ENCODE assay signal across 22 cellular contexts in the genomic region with DNA sequence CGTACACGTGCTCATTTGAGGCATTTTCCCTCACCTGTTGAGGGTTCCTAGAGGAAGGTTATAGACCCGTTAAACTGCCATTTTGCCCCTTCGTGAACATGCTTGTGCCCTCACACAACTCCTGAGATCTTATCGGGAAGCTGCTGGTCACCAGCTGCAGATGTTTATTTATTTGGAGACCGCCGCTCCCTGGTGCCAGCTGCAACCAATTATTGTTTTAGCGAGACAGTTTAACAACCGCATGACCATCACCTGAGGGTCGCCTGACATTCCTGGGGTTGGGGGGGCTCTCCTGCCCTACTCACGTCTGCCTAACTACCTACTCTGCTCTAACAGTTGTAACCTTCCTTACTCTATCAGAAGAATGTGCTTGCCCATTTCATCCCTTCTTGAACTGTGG.
DNase-seq lines count a peak whose midpoint lies in the region; ATAC-seq and TF ChIP-seq lines count a peak whose summit lies in the region.
"Had no signal": no experiment of that assay in that cellular context is flagged by ENCODE, and none has a peak within 500 bp of the region (broad histone marks: within the 10 kb centered on the region; RNA-seq: fewer than 3 reads in every experiment).

No MANE protein-coding gene starts in this region.

- H3K36me3 Mint-ChIP-seq in WTC11 (no peaks in the 10 kb centered on the region), nephron progenitor cell (ENCODE audit: low read depth) (no peaks in the 10 kb centered on the region)
- H3K36me3 Mint-ChIP-seq in activated naive CD4-positive, alpha-beta T cell treated with anti-CD3 and anti-CD28 coated beads for 36 hours (ENCODE audit: low read depth) = no peaks in the 10 kb centered on the region

- no peaks in the 10 kb centered on the region for H3K27me3 Mint-ChIP-seq in WTC11 (ENCODE audit: low read depth)
- H3K27me3 Mint-ChIP-seq in nephron progenitor cell (ENCODE audit: low read depth, poor library complexity) = no peaks in the 10 kb centered on the region
- H3K27me3 Mint-ChIP-seq in activated naive CD4-positive, alpha-beta T cell treated with anti-CD3 and anti-CD28 coated beads for 36 hours (ENCODE audit: low read depth) = peaks cover 14% of the 10 kb centered on the region

- H3K4me1 Mint-ChIP-seq in WTC11 (peaks cover 42% of the 10 kb centered on the region), nephron progenitor cell (peaks cover 17% of the 10 kb centered on the region)
- no peaks in the 10 kb centered on the region for H3K4me1 Mint-ChIP-seq in activated naive CD4-positive, alpha-beta T cell treated with anti-CD3 and anti-CD28 coated beads for 36 hours (ENCODE audit: low read depth)

- CTCF ChIA-PET in WTC11 (lab: Charles Lee) = no interaction called here
- CTCF ChIA-PET in activated naive CD4-positive, alpha-beta T cell treated with anti-CD3 and anti-CD28 coated beads for 36 hours (lab: Charles Lee) = no interaction called here

- TF ChIP-seq CTCF in WTC11 (IDR thresholded peaks at IDR 0.05) = no peak
- TF ChIP-seq CTCF in nephron progenitor cell (IDR thresholded peaks at IDR 0.05) = no peak

- no peak overlapping the region for H3K4me3 Mint-ChIP-seq in WTC11
- no peak overlapping the region for H3K4me3 Mint-ChIP-seq in nephron progenitor cell
- no peak overlapping the region for H3K4me3 Mint-ChIP-seq in activated naive CD4-positive, alpha-beta T cell treated with anti-CD3 and anti-CD28 coated beads for 36 hours
- H3K4me3 Mint-ChIP-seq: CD4-positive, alpha-beta T cell had no signal

- intact Hi-C loops in activated naive CD4-positive, alpha-beta T cell treated with anti-CD3 and anti-CD28 coated beads for 36 hours (cut with micrococcal nuclease) = no loop called here

- DNase-seq in ELF-1 (ENCODE audit: low read depth, low spot score) = peak; percentile 32
- DNase-seq in NCI-H69 (lab: John Stamatoyannopoulos, UW) = peak; percentile 7
- peak; percentile 19 for DNase-seq in WTC11 (ENCODE audit: low spot score)
- DNase-seq in nephron progenitor cell = peak; percentile 8
- no peak for DNase-seq in SKM-1 (lab: John Stamatoyannopoulos, UW; ENCODE audit: unreplicated experiment)
- no peak for DNase-seq in activated naive CD4-positive, alpha-beta T cell treated with anti-CD3 and anti-CD28 coated beads for 36 hours
- DNase-seq in NCI-H2029 (lab: John Stamatoyannopoulos, UW) = no peak
- DNase-seq: AML-193; CD4-positive, alpha-beta T cell; DMS53; GOT3; NCI-H1048; NCI-H1436; NCI-H187; NCI-H2171 treated with DMSO at 0.1 percent for 48 hours; NCI-H345; NCI-H510A treated with DMSO at 0.1 percent for 48 hours; NCI-H82; PC-9; RPMI8226; SHP77 had no signal

- ATAC-seq in WTC11 = peak; percentile 31; the same call in 1 of the 2 replicates
- ATAC-seq: GM12878 had no signal

- no peak overlapping the region for H3K27ac Mint-ChIP-seq in WTC11
- no peak overlapping the region for H3K27ac Mint-ChIP-seq in nephron progenitor cell
- no peak overlapping the region for H3K27ac Mint-ChIP-seq in activated naive CD4-positive, alpha-beta T cell treated with anti-CD3 and anti-CD28 coated beads for 36 hours
- H3K27ac Mint-ChIP-seq: CD4-positive, alpha-beta T cell had no signal

- H3K9me3 Mint-ChIP-seq in WTC11 (no peaks in the 10 kb centered on the region), nephron progenitor cell (peaks cover 12% of the 10 kb centered on the region)
- H3K9me3 Mint-ChIP-seq in activated naive CD4-positive, alpha-beta T cell treated with anti-CD3 and anti-CD28 coated beads for 36 hours = no peaks in the 10 kb centered on the region

- POLR2A ChIA-PET in WTC11 (lab: Charles Lee) = no interaction called here

TF ChIP-seq in WTC11, 78 proteins besides CTCF, POLR2A, EP300 and RAD21:
- TF ChIP-seq JUN (CRISPR knock-in tag; IDR thresholded peaks at IDR 0.05) (no peak), ZNF396 (CRISPR knock-in tag; IDR thresholded peaks at IDR 0.05; ENCODE audit: borderline replicate concordance) (no peak), NR1H2 (CRISPR knock-in tag; IDR thresholded peaks at IDR 0.05) (no peak), CREM (CRISPR knock-in tag; IDR thresholded peaks at IDR 0.05) (no peak)
- TF ChIP-seq, protein P1, sequence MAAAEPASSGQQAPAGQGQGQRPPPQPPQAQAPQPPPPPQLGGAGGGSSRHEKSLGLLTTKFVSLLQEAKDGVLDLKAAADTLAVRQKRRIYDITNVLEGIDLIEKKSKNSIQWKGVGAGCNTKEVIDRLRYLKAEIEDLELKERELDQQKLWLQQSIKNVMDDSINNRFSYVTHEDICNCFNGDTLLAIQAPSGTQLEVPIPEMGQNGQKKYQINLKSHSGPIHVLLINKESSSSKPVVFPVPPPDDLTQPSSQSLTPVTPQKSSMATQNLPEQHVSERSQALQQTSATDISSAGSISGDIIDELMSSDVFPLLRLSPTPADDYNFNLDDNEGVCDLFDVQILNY (CRISPR knock-in tag; IDR thresholded peaks at IDR 0.05) = no peak
- TF ChIP-seq, protein P2, sequence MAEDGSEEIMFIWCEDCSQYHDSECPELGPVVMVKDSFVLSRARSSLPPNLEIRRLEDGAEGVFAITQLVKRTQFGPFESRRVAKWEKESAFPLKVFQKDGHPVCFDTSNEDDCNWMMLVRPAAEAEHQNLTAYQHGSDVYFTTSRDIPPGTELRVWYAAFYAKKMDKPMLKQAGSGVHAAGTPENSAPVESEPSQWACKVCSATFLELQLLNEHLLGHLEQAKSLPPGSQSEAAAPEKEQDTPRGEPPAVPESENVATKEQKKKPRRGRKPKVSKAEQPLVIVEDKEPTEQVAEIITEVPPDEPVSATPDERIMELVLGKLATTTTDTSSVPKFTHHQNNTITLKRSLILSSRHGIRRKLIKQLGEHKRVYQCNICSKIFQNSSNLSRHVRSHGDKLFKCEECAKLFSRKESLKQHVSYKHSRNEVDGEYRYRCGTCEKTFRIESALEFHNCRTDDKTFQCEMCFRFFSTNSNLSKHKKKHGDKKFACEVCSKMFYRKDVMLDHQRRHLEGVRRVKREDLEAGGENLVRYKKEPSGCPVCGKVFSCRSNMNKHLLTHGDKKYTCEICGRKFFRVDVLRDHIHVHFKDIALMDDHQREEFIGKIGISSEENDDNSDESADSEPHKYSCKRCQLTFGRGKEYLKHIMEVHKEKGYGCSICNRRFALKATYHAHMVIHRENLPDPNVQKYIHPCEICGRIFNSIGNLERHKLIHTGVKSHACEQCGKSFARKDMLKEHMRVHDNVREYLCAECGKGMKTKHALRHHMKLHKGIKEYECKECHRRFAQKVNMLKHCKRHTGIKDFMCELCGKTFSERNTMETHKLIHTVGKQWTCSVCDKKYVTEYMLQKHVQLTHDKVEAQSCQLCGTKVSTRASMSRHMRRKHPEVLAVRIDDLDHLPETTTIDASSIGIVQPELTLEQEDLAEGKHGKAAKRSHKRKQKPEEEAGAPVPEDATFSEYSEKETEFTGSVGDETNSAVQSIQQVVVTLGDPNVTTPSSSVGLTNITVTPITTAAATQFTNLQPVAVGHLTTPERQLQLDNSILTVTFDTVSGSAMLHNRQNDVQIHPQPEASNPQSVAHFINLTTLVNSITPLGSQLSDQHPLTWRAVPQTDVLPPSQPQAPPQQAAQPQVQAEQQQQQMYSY (CRISPR knock-in tag; IDR thresholded peaks at IDR 0.05) = no peak

Comparison
In these comparisons a context has a peak if more than half of its experiments do, and no peak if none do; other contexts are left out.
1. DNase-seq: peak in ELF-1 (single experiment), NCI-H69 (single experiment), WTC11 (single experiment) and nephron progenitor cell (single experiment); none in SKM-1 (single experiment), activated naive CD4-positive, alpha-beta T cell treated with anti-CD3 and anti-CD28 coated beads for 36 hours (single experiment) and NCI-H2029 (single experiment).